In the genomic region with DNA sequence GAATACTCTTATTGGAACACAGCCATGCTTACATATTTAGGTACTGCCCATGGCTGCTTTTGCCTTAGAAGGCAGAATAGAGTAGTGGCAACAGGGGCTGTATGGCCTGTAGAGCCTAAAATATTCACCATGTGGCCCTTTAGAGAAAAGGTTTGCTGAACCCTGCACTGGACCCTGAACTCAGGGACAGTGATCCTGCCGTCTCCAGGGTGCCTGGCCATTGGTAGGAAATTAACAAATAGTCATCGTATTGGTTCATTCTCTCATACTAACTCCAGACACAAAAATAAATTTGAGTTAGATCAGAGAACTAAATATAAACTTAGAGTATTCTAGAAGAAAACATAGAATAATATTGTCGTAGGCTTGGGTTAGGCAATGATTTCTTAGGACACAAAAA, we compare ENCODE assay signal across 3 cellular contexts.
TF ChIP-seq lines count a peak whose summit lies in the region.

No MANE protein-coding gene starts in this region.

TF ChIP-seq in IMR-90, 13 proteins besides CTCF, POLR2A, EP300 and RAD21:
- TF ChIP-seq, protein P1, sequence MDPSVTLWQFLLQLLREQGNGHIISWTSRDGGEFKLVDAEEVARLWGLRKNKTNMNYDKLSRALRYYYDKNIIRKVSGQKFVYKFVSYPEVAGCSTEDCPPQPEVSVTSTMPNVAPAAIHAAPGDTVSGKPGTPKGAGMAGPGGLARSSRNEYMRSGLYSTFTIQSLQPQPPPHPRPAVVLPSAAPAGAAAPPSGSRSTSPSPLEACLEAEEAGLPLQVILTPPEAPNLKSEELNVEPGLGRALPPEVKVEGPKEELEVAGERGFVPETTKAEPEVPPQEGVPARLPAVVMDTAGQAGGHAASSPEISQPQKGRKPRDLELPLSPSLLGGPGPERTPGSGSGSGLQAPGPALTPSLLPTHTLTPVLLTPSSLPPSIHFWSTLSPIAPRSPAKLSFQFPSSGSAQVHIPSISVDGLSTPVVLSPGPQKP (IDR thresholded peaks at IDR 0.05; ENCODE audit: borderline replicate concordance, low read depth, low read length), result no peak
- TF ChIP-seq, protein P2, sequence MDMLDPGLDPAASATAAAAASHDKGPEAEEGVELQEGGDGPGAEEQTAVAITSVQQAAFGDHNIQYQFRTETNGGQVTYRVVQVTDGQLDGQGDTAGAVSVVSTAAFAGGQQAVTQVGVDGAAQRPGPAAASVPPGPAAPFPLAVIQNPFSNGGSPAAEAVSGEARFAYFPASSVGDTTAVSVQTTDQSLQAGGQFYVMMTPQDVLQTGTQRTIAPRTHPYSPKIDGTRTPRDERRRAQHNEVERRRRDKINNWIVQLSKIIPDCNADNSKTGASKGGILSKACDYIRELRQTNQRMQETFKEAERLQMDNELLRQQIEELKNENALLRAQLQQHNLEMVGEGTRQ (IDR thresholded peaks at IDR 0.05; ENCODE audit: low read depth, low read length), result no peak
- TF ChIP-seq MAZ (IDR thresholded peaks at IDR 0.05; ENCODE audit: borderline replicate concordance, low read depth, low read length) (no peak), MAFK (IDR thresholded peaks at IDR 0.05; ENCODE audit: low read depth, low read length) (no peak), RCOR1 (IDR thresholded peaks at IDR 0.05; ENCODE audit: insufficient replicate concordance, low read length) (no peak), BHLHE40 (IDR thresholded peaks at IDR 0.05; ENCODE audit: low read depth, low read length) (no peak), SMC3 (IDR thresholded peaks at IDR 0.05; ENCODE audit: low read depth, low read length) (no peak), NFE2L2 (IDR thresholded peaks at IDR 0.05; ENCODE audit: low read depth, low read length) (no peak), RFX5 (IDR thresholded peaks at IDR 0.05; ENCODE audit: low read depth, low read length) (no peak), CHD1 (IDR thresholded peaks at IDR 0.05; ENCODE audit: low read depth, low read length) (no peak), FOS (IDR thresholded peaks at IDR 0.05; ENCODE audit: low read depth, low read length) (no peak), MXI1 (IDR thresholded peaks at IDR 0.05; ENCODE audit: borderline replicate concordance, low read depth, low read length) (no peak), CEBPB (IDR thresholded peaks at IDR 0.05; ENCODE audit: low read depth, low read length) (no peak)
TF ChIP-seq in IMR-90: peak in this region for 0.

TF ChIP-seq in GM12878, 131 proteins besides CTCF, POLR2A, EP300 and RAD21:
- TF ChIP-seq KAT2A (conservative IDR thresholded peaks at IDR 0.05; ENCODE audit: control insufficient read depth, low read depth, low read length) (no peak), KDM1A (IDR thresholded peaks at IDR 0.05; ENCODE audit: borderline replicate concordance) (no peak), NFXL1 (IDR thresholded peaks at IDR 0.05; ENCODE audit: borderline replicate concordance) (peak; percentile 56)

TF ChIP-seq in HepG2, 621 proteins besides CTCF, POLR2A, EP300 and RAD21:
- TF ChIP-seq POGZ (CRISPR knock-in tag; IDR thresholded peaks at IDR 0.05) (0 out of 2 replicates have a peak, but pooled peaks have one; percentile 45), HDAC1 (CRISPR knock-in tag; IDR thresholded peaks at IDR 0.05) (0 out of 2 replicates have a peak, but pooled peaks have one; percentile 25), KDM2A (CRISPR knock-in tag; IDR thresholded peaks at IDR 0.05; ENCODE audit: borderline replicate concordance, low read depth) (no peak), FOXJ3 (CRISPR knock-in tag; IDR thresholded peaks at IDR 0.05; ENCODE audit: borderline replicate concordance) (no peak), ZNF446 (CRISPR knock-in tag; IDR thresholded peaks at IDR 0.05) (0 out of 2 replicates have a peak, but pooled peaks have one; percentile 36), SIN3B (IDR thresholded peaks at IDR 0.05; ENCODE audit: low read length) (no peak), JUNB (CRISPR knock-in tag; IDR thresholded peaks at IDR 0.05; ENCODE audit: borderline replicate concordance) (no peak), ZNF343 (CRISPR knock-in tag; IDR thresholded peaks at IDR 0.05) (no peak), ZMYM4 (CRISPR knock-in tag; IDR thresholded peaks at IDR 0.05) (0 out of 2 replicates have a peak, but pooled peaks have one; percentile 23), GATAD1 (CRISPR knock-in tag; IDR thresholded peaks at IDR 0.05) (no peak), SNAI1 (CRISPR knock-in tag; IDR thresholded peaks at IDR 0.05; ENCODE audit: borderline replicate concordance) (no peak), TBL1XR1 (IDR thresholded peaks at IDR 0.05; ENCODE audit: borderline replicate concordance, low read length, partially characterized antibody) (no peak), ZNF7 (CRISPR knock-in tag; IDR thresholded peaks at IDR 0.05) (no peak), YY1 (IDR thresholded peaks at IDR 0.05; ENCODE audit: insufficient read depth, insufficient replicate concordance, low read depth, low read length) (no peak), ZNF772 (CRISPR knock-in tag; IDR thresholded peaks at IDR 0.05) (no peak), TAF1 (CRISPR knock-in tag; IDR thresholded peaks at IDR 0.05) (no peak), HNF4A (CRISPR knock-in tag; IDR thresholded peaks at IDR 0.05) (peak; percentile 72)
- TF ChIP-seq, protein P3, sequence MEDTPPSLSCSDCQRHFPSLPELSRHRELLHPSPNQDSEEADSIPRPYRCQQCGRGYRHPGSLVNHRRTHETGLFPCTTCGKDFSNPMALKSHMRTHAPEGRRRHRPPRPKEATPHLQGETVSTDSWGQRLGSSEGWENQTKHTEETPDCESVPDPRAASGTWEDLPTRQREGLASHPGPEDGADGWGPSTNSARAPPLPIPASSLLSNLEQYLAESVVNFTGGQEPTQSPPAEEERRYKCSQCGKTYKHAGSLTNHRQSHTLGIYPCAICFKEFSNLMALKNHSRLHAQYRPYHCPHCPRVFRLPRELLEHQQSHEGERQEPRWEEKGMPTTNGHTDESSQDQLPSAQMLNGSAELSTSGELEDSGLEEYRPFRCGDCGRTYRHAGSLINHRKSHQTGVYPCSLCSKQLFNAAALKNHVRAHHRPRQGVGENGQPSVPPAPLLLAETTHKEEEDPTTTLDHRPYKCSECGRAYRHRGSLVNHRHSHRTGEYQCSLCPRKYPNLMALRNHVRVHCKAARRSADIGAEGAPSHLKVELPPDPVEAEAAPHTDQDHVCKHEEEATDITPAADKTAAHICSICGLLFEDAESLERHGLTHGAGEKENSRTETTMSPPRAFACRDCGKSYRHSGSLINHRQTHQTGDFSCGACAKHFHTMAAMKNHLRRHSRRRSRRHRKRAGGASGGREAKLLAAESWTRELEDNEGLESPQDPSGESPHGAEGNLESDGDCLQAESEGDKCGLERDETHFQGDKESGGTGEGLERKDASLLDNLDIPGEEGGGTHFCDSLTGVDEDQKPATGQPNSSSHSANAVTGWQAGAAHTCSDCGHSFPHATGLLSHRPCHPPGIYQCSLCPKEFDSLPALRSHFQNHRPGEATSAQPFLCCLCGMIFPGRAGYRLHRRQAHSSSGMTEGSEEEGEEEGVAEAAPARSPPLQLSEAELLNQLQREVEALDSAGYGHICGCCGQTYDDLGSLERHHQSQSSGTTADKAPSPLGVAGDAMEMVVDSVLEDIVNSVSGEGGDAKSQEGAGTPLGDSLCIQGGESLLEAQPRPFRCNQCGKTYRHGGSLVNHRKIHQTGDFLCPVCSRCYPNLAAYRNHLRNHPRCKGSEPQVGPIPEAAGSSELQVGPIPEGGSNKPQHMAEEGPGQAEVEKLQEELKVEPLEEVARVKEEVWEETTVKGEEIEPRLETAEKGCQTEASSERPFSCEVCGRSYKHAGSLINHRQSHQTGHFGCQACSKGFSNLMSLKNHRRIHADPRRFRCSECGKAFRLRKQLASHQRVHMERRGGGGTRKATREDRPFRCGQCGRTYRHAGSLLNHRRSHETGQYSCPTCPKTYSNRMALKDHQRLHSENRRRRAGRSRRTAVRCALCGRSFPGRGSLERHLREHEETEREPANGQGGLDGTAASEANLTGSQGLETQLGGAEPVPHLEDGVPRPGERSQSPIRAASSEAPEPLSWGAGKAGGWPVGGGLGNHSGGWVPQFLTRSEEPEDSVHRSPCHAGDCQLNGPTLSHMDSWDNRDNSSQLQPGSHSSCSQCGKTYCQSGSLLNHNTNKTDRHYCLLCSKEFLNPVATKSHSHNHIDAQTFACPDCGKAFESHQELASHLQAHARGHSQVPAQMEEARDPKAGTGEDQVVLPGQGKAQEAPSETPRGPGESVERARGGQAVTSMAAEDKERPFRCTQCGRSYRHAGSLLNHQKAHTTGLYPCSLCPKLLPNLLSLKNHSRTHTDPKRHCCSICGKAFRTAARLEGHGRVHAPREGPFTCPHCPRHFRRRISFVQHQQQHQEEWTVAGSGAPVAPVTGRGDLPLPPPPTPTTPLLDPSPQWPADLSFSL (CRISPR knock-in tag; IDR thresholded peaks at IDR 0.05), result peak; percentile 33; the same call in 1 of the 2 replicates
- TF ChIP-seq, protein P4, sequence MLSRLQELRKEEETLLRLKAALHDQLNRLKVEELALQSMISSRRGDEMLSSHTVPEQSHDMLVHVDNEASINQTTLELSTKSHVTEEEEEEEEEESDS (CRISPR knock-in tag; IDR thresholded peaks at IDR 0.05; ENCODE audit: borderline replicate concordance), result no peak
- TF ChIP-seq, protein P5, sequence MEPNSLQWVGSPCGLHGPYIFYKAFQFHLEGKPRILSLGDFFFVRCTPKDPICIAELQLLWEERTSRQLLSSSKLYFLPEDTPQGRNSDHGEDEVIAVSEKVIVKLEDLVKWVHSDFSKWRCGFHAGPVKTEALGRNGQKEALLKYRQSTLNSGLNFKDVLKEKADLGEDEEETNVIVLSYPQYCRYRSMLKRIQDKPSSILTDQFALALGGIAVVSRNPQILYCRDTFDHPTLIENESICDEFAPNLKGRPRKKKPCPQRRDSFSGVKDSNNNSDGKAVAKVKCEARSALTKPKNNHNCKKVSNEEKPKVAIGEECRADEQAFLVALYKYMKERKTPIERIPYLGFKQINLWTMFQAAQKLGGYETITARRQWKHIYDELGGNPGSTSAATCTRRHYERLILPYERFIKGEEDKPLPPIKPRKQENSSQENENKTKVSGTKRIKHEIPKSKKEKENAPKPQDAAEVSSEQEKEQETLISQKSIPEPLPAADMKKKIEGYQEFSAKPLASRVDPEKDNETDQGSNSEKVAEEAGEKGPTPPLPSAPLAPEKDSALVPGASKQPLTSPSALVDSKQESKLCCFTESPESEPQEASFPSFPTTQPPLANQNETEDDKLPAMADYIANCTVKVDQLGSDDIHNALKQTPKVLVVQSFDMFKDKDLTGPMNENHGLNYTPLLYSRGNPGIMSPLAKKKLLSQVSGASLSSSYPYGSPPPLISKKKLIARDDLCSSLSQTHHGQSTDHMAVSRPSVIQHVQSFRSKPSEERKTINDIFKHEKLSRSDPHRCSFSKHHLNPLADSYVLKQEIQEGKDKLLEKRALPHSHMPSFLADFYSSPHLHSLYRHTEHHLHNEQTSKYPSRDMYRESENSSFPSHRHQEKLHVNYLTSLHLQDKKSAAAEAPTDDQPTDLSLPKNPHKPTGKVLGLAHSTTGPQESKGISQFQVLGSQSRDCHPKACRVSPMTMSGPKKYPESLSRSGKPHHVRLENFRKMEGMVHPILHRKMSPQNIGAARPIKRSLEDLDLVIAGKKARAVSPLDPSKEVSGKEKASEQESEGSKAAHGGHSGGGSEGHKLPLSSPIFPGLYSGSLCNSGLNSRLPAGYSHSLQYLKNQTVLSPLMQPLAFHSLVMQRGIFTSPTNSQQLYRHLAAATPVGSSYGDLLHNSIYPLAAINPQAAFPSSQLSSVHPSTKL (CRISPR knock-in tag; IDR thresholded peaks at IDR 0.05), result 0 out of 2 replicates have a peak, but pooled peaks have one; percentile 31
- TF ChIP-seq, protein P6, sequence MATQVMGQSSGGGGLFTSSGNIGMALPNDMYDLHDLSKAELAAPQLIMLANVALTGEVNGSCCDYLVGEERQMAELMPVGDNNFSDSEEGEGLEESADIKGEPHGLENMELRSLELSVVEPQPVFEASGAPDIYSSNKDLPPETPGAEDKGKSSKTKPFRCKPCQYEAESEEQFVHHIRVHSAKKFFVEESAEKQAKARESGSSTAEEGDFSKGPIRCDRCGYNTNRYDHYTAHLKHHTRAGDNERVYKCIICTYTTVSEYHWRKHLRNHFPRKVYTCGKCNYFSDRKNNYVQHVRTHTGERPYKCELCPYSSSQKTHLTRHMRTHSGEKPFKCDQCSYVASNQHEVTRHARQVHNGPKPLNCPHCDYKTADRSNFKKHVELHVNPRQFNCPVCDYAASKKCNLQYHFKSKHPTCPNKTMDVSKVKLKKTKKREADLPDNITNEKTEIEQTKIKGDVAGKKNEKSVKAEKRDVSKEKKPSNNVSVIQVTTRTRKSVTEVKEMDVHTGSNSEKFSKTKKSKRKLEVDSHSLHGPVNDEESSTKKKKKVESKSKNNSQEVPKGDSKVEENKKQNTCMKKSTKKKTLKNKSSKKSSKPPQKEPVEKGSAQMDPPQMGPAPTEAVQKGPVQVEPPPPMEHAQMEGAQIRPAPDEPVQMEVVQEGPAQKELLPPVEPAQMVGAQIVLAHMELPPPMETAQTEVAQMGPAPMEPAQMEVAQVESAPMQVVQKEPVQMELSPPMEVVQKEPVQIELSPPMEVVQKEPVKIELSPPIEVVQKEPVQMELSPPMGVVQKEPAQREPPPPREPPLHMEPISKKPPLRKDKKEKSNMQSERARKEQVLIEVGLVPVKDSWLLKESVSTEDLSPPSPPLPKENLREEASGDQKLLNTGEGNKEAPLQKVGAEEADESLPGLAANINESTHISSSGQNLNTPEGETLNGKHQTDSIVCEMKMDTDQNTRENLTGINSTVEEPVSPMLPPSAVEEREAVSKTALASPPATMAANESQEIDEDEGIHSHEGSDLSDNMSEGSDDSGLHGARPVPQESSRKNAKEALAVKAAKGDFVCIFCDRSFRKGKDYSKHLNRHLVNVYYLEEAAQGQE (IDR thresholded peaks at IDR 0.05; ENCODE audit: borderline replicate concordance in 1 of 2, low read depth in 1 of 2, low read length in 2 of 2), result no peak
